Comparison of ENCODE assay signal across 13 cellular contexts in genomic region chr2:130241041-130241707, GRCh38. TPM values are rescaled to one million over a fixed set of nuclear protein-coding genes. Genes with fewer than 3 reads are reported as not detected.
DNase-seq lines count a peak whose midpoint lies in the region; ATAC-seq and TF ChIP-seq lines count a peak whose summit lies in the region.
"Had no signal": no experiment of that assay in that cellular context is flagged by ENCODE, and none has a peak within 500 bp of the region (broad histone marks: within the 10 kb centered on the region; RNA-seq: fewer than 3 reads in every experiment).

No MANE protein-coding gene starts in this region.

- H3K4me3 Mint-ChIP-seq in CD8-positive, alpha-beta memory T cell, result peak overlapping the region in 1 of 7 donors; percentile 60

- in situ Hi-C loops in Panc1 (cut with HindIII; ENCODE audit: low pct_unique_long_range_greater_than_20kb, low sequenced_read_pairs), result no loop called here

- TF ChIP-seq CTCF in Panc1 (IDR thresholded peaks at IDR 0.05) (no peak), epithelial cell of proximal tubule (conservative IDR thresholded peaks at IDR 0.05; ENCODE audit: low read depth, low read length) (no peak), dorsolateral prefrontal cortex (IDR thresholded peaks at IDR 0.05 in 54 of 56, conservative IDR thresholded peaks at IDR 0.05 in 2 of 56; ENCODE audit: low read depth in 1 of 56, partially characterized antibody in 56 of 56) (no peak)

- H3K4me1 Mint-ChIP-seq in CD8-positive, alpha-beta memory T cell, result no peaks in the 10 kb centered on the region

- no peaks in the 10 kb centered on the region for H3K9me3 ChIP-seq in Panc1 (ENCODE audit: control insufficient read depth, insufficient read depth, low read depth, low read length)
- no peaks in the 10 kb centered on the region for H3K9me3 ChIP-seq in CD8-positive, alpha-beta memory T cell (ENCODE audit: low read length)
- H3K9me3 ChIP-seq: pancreas had no signal

- no peaks in the 10 kb centered on the region for H3K36me3 ChIP-seq in Panc1 (ENCODE audit: control insufficient read depth, insufficient read depth, low read length)
- no peaks in the 10 kb centered on the region for H3K36me3 ChIP-seq in CD8-positive, alpha-beta memory T cell (ENCODE audit: insufficient read depth, low read length)
- H3K36me3 ChIP-seq: pancreas had no signal

- CTCF ChIA-PET in Panc1 (lab: Charles Lee), result interaction anchor here (0.5 to 1.3 kb wide), 2 partner anchors 60 to 72 kb away, joined by 5 to 10 read pairs; partner anchors contain the start of gene SMPD4
- CTCF ChIA-PET in CD8-positive, alpha-beta memory T cell (lab: Charles Lee), result interaction anchor here (1.1 kb wide), 1 partner anchor 9 kb away, joined by 3 read pairs; no protein-coding TSS in a partner anchor

- intact Hi-C loops in Panc1 (cut with micrococcal nuclease; ENCODE audit: unreplicated experiment), result no loop called here
- intact Hi-C loops in dorsolateral prefrontal cortex (cut with DNase I), result no loop called here

- BruUV-seq in Panc1 (replicated peaks; lab: Mats Ljungman, UMichigan), result no TSS peak

- H3K27ac Mint-ChIP-seq in CD8-positive, alpha-beta memory T cell, result no peak overlapping the region

- H3K27me3 ChIP-seq in Panc1 (ENCODE audit: control insufficient read depth, insufficient read depth, low read length) (no peaks in the 10 kb centered on the region), dorsolateral prefrontal cortex (peaks cover 0 to 9% (median 0%) of the 10 kb centered on the region in 45 donors)
- H3K27me3 ChIP-seq in CD8-positive, alpha-beta memory T cell (ENCODE audit: insufficient read depth, low read length, poor library complexity, severe bottlenecking), result no peaks in the 10 kb centered on the region
- H3K27me3 ChIP-seq: pancreas had no signal

- H3K4me3 ChIP-seq in Panc1 (ENCODE audit: low read depth in 2 of 2, low read length in 2 of 2) (peak overlapping the region in 1 of 2 experiments; percentile 21; a peak in 1 of 4 replicates), epithelial cell of proximal tubule (ENCODE audit: low read depth, low read length) (no peak overlapping the region), dorsolateral prefrontal cortex (no peak overlapping the region)
- no peak overlapping the region for H3K4me3 ChIP-seq in CD8-positive, alpha-beta memory T cell (ENCODE audit: low read length)
- H3K4me3 ChIP-seq: pancreas had no signal

- peak; percentile 86 for DNase-seq in ELR (ENCODE audit: low read depth)
- DNase-seq in Panc1 (ENCODE audit: low read depth, low spot score), result peak; percentile 90
- DNase-seq in epithelial cell of proximal tubule (ENCODE audit: low read depth), result peak; percentile 69
- peak; percentile 47 for DNase-seq in pulmonary artery endothelial cell (ENCODE audit: low read depth, low spot score)
- DNase-seq in dorsolateral prefrontal cortex, result no peak
- no peak for DNase-seq in germinal center (ENCODE audit: low spot score)
- no peak for DNase-seq in CD8-positive, alpha-beta memory T cell
- no peak for DNase-seq in activated T-cell treated with anti-CD3 and anti-CD28 coated beads, Interleukin-2, amount 50 U/mL, for 48 hours
- DNase-seq: activated CD8-positive, alpha-beta memory T cell treated with anti-CD3 and anti-CD28 coated beads, Interleukin-2, amount 50 U/mL, for 48 hours; anterior cingulate cortex; NCI-H1694; pancreas had no signal

- H3K36me3 Mint-ChIP-seq in CD8-positive, alpha-beta memory T cell, result no peaks in the 10 kb centered on the region

- peak; percentile 100 for ATAC-seq in Panc1

- POLR2A ChIA-PET in Panc1 (lab: Charles Lee), result no interaction called here
- POLR2A ChIA-PET in CD8-positive, alpha-beta memory T cell (lab: Charles Lee), result no interaction called here

- H3K27ac ChIP-seq in Panc1 (ENCODE audit: low read length) (peak overlapping the region; percentile 70), dorsolateral prefrontal cortex (no peak overlapping the region)
- no peak overlapping the region for H3K27ac ChIP-seq in CD8-positive, alpha-beta memory T cell (ENCODE audit: low read depth, low read length)
- H3K27ac ChIP-seq: pancreas had no signal

- peaks cover 13 to 15% of the 10 kb centered on the region in 2 donors for H3K27me3 Mint-ChIP-seq in CD8-positive, alpha-beta memory T cell

- peaks cover 9% of the 10 kb centered on the region for H3K4me1 ChIP-seq in Panc1 (ENCODE audit: control insufficient read depth, insufficient read depth, low read length)
- H3K4me1 ChIP-seq in CD8-positive, alpha-beta memory T cell (ENCODE audit: insufficient read depth, low read length), result no peaks in the 10 kb centered on the region
- H3K4me1 ChIP-seq: pancreas had no signal

- H3K9me3 Mint-ChIP-seq in CD8-positive, alpha-beta memory T cell, result peaks cover 0 to 4% (median 0%) of the 10 kb centered on the region in 5 donors

RNA-seq across cellular contexts. Expression of gene TUBA3E, which starts 42.9 kb away (rescaled TPM):
- not detected for total RNA-seq in Panc1 (2021; ENCODE audit: unreplicated experiment)
- polyA plus RNA-seq in Panc1 (2012; ENCODE audit: insufficient read length), result not detected
- not detected in 2 replicates for total RNA-seq in epithelial cell of proximal tubule
- not detected in 2 replicates for total RNA-seq in pulmonary artery endothelial cell
- under 1 TPM in 3 of 120 experiments, not detected in 117; 0.38 to 0.42 (median 0.41) TPM for total RNA-seq in dorsolateral prefrontal cortex
- total RNA-seq in CD8-positive, alpha-beta memory T cell, result not detected
- polyA plus RNA-seq in CD8-positive, alpha-beta memory T cell, result not detected
- total RNA-seq: pancreas, temporal lobe had no signal

RNA-seq across cellular contexts. Expression of gene MZT2B, which starts 59.1 kb away (rescaled TPM):
- total RNA-seq in Panc1 (2021; ENCODE audit: unreplicated experiment) (305 TPM), epithelial cell of proximal tubule (290 and 369 TPM in 2 replicates), pulmonary artery endothelial cell (92.2 and 215 TPM in 2 replicates), dorsolateral prefrontal cortex (100 to 1,000 TPM; 206 to 389 (median 279) TPM)
- 524 TPM for polyA plus RNA-seq in Panc1 (2012; ENCODE audit: insufficient read length)
- total RNA-seq in CD8-positive, alpha-beta memory T cell, result 100 to 1,000 TPM; 303 to 318 TPM
- 179 TPM for polyA plus RNA-seq in CD8-positive, alpha-beta memory T cell

RNA-seq across cellular contexts. Expression of gene SMPD4, which starts 59.8 kb away (rescaled TPM):
- total RNA-seq in Panc1 (2021; ENCODE audit: unreplicated experiment), result 89.0 TPM
- 66.3 TPM for polyA plus RNA-seq in Panc1 (2012; ENCODE audit: insufficient read length)
- 62.2 and 80.7 TPM in 2 replicates for total RNA-seq in epithelial cell of proximal tubule
- total RNA-seq in pulmonary artery endothelial cell, result 14.8 and 17.2 TPM in 2 replicates
- 10 to 100 TPM; 34.2 to 73.8 (median 51.8) TPM for total RNA-seq in dorsolateral prefrontal cortex
- 100 to 1,000 TPM; 111 to 113 TPM for total RNA-seq in CD8-positive, alpha-beta memory T cell
- 43.2 TPM for polyA plus RNA-seq in CD8-positive, alpha-beta memory T cell

Comparison
In these comparisons a context has a peak if more than half of its experiments do, and no peak if none do; other contexts are left out.
1. DNase-seq: peak in ELR (single experiment), Panc1 (single experiment), epithelial cell of proximal tubule (single experiment) and pulmonary artery endothelial cell (single experiment); none in dorsolateral prefrontal cortex (0 of 10), germinal center (single experiment), CD8-positive, alpha-beta memory T cell (0 of 5) and activated T-cell treated with anti-CD3 and anti-CD28 coated beads, Interleukin-2, amount 50 U/mL, for 48 hours (0 of 2).